8 cellular contexts compared by ENCODE assay signal in genomic region chr11:130131957-130132850, GRCh38. TPM values are rescaled to one million over a fixed set of nuclear protein-coding genes. Genes with fewer than 3 reads are reported as not detected.
DNase-seq lines count a peak whose midpoint lies in the region; ATAC-seq and TF ChIP-seq lines count a peak whose summit lies in the region.

No MANE protein-coding gene starts in this region.

- H3K4me3 ChIP-seq in AG04450 (ENCODE audit: low read depth, low read length): no peak overlapping the region
- H3K4me3 ChIP-seq in parathyroid adenoma (ENCODE audit: low read depth, low read length): no peak overlapping the region

- H2AFZ ChIP-seq in parathyroid adenoma: no peak overlapping the region

- H3K79me2 ChIP-seq in parathyroid adenoma: no peaks in the 10 kb centered on the region

- H3K27me3 ChIP-seq in AG04450 (ENCODE audit: control insufficient read depth, insufficient read depth, low read length) (no peaks in the 10 kb centered on the region), parathyroid adenoma (ENCODE audit: control insufficient read depth, insufficient read depth, low read length) (no peaks in the 10 kb centered on the region)

- ATAC-seq in GM18499 (IDR thresholded peaks at IDR 0.05; ENCODE audit: insufficient read depth, unreplicated experiment) (peak; percentile 51), HG03520 (IDR thresholded peaks at IDR 0.05; ENCODE audit: unreplicated experiment) (peak; percentile 46), GM21367 (IDR thresholded peaks at IDR 0.05; ENCODE audit: unreplicated experiment) (no peak)

- H3K9me3 ChIP-seq in AG04450 (ENCODE audit: control insufficient read depth, insufficient read depth, low read length) (no peaks in the 10 kb centered on the region), parathyroid adenoma (ENCODE audit: control insufficient read depth, low read length) (no peaks in the 10 kb centered on the region)

- no peak overlapping the region for H3K4me2 ChIP-seq in parathyroid adenoma (ENCODE audit: low read length)

- H3K27ac ChIP-seq in AG04450 (ENCODE audit: low read depth, low read length): no peak overlapping the region
- no peak overlapping the region for H3K27ac ChIP-seq in parathyroid adenoma

- CTCF ChIA-PET in AG04450 (lab: Charles Lee): interaction anchor here (0.5 to 8.9 kb wide), 67 partner anchors 8 to 1484 kb away, joined by 3 to 395 read pairs (median 6); partner anchors contain the start of genes APLP2, NFRKB and PRDM10

- peak; percentile 88 for TF ChIP-seq CTCF in AG04450 (IDR thresholded peaks at IDR 0.05; ENCODE audit: low read depth, low read length)
- peak; percentile 70 for TF ChIP-seq CTCF in parathyroid adenoma (IDR thresholded peaks at IDR 0.05)

- H3K36me3 ChIP-seq in parathyroid adenoma (ENCODE audit: control insufficient read depth, insufficient read depth, low read length): no peaks in the 10 kb centered on the region

- DNase-seq in AG04450 (ENCODE audit: low read depth, low spot score) (peak; percentile 37), NOMO-1 (lab: John Stamatoyannopoulos, UW; ENCODE audit: unreplicated experiment in 2 of 2) (peak; percentile 55 to 64), activated T-cell treated with anti-CD3 and anti-CD28 coated beads for 24 hours (ENCODE audit: low read depth) (peak; percentile 38), fibroblast of the conjunctiva (ENCODE audit: low read depth) (peak; percentile 54)

- POLR2A ChIA-PET in AG04450 (lab: Yijun Ruan, JAX): interaction anchor here (0.6 to 1.1 kb wide), 4 partner anchors 34 to 203 kb away, joined by 3 to 19 read pairs (median 4); partner anchors contain the start of gene PRDM10

- H3K4me1 ChIP-seq in parathyroid adenoma: no peaks in the 10 kb centered on the region

- no peak overlapping the region for H3K9ac ChIP-seq in parathyroid adenoma

RNA-seq across cellular contexts. Expression of gene ST14, which starts 27.4 kb away (rescaled TPM):
- polyA plus RNA-seq in AG04450 (2011; rRNA removed): 0.10 TPM in 1 of 2 replicates, not detected in the other
- polyA minus RNA-seq in AG04450 (2011; rRNA and poly(A)+ RNA removed): not detected in 2 replicates
